In genomic region chr6:112618796-112619195, GRCh38 we compare ENCODE assay signal across 11 cellular contexts.
DNase-seq lines count a peak whose midpoint lies in the region; ATAC-seq and TF ChIP-seq lines count a peak whose summit lies in the region.
"Had no signal": no experiment of that assay in that cellular context is flagged by ENCODE, and none has a peak within 500 bp of the region (broad histone marks: within the 10 kb centered on the region; RNA-seq: fewer than 3 reads in every experiment).

No MANE protein-coding gene starts in this region.

- no peak overlapping the region for H3K4me3 Mint-ChIP-seq in neural crest cell
- no peak overlapping the region for H3K4me3 Mint-ChIP-seq in activated T-cell treated with anti-CD3 and anti-CD28 coated beads, Interleukin-2, amount 50 U/mL, for 72 hours
- H3K4me3 Mint-ChIP-seq in T-helper 17 cell, result no peak overlapping the region

- H3K27me3 Mint-ChIP-seq in neural crest cell (ENCODE audit: low read depth), result no peaks in the 10 kb centered on the region
- no peaks in the 10 kb centered on the region for H3K27me3 Mint-ChIP-seq in activated T-cell treated with anti-CD3 and anti-CD28 coated beads, Interleukin-2, amount 50 U/mL, for 72 hours (ENCODE audit: low read depth)
- H3K27me3 Mint-ChIP-seq in T-helper 17 cell, result no peaks in the 10 kb centered on the region

- no peak for ATAC-seq in activated T-cell treated with anti-CD3 and anti-CD28 coated beads, Interleukin-2, amount 50 U/mL, for 72 hours (replicated peaks in 1 of 2)
- no peak for ATAC-seq in T-helper 17 cell

- no peaks in the 10 kb centered on the region for H3K9me3 ChIP-seq in T-helper 17 cell (ENCODE audit: control insufficient read depth, low read length, poor library complexity, severe bottlenecking)

- no peaks in the 10 kb centered on the region for H3K36me3 ChIP-seq in brain microvascular endothelial cell (replicated peaks)

- TF ChIP-seq CTCF in brain microvascular endothelial cell (IDR thresholded peaks at IDR 0.05; ENCODE audit: low read depth, low read length, missing control alignments) (peak; percentile 37), neural crest cell (conservative IDR thresholded peaks at IDR 0.05) (peak; percentile 43)

- H3K4me1 Mint-ChIP-seq in neural crest cell (peaks cover 34% of the 10 kb centered on the region), T-helper 17 cell (no peaks in the 10 kb centered on the region)
- no peaks in the 10 kb centered on the region for H3K4me1 Mint-ChIP-seq in activated T-cell treated with anti-CD3 and anti-CD28 coated beads, Interleukin-2, amount 50 U/mL, for 72 hours (ENCODE audit: low read depth)

- no peak overlapping the region for H3K4me3 ChIP-seq in brain microvascular endothelial cell (ENCODE audit: low read depth, low read length)

- H3K27ac Mint-ChIP-seq in neural crest cell (ENCODE audit: unreplicated experiment) (no peak overlapping the region), T-helper 17 cell (no peak overlapping the region)
- H3K27ac Mint-ChIP-seq in activated T-cell treated with anti-CD3 and anti-CD28 coated beads, Interleukin-2, amount 50 U/mL, for 72 hours, result no peak overlapping the region

- no peak overlapping the region for H3K27ac ChIP-seq in brain microvascular endothelial cell

- H3K27me3 ChIP-seq in brain microvascular endothelial cell (replicated peaks), result no peaks in the 10 kb centered on the region

- in situ Hi-C loops in brain microvascular endothelial cell (cut with HindIII; ENCODE audit: low pct_ligation_motif_present, low sequenced_read_pairs), result no loop called here

- DNase-seq in Daoy (ENCODE audit: low read depth) (peak; percentile 13), Kasumi-1 (lab: John Stamatoyannopoulos, UW) (peak; percentile 41 to 54), brain microvascular endothelial cell (peak; percentile 14), neural crest cell (ENCODE audit: low read depth, low spot score) (no peak), ecto neural progenitor cell (ENCODE audit: low spot score) (no peak), T-helper 17 cell (no peak), NCI-H1694 treated with DMSO at 0.1 percent for 48 hours (lab: John Stamatoyannopoulos, UW) (no peak)
- no peak for DNase-seq in activated T-cell treated with anti-CD3 and anti-CD28 coated beads, Interleukin-2, amount 50 U/mL, for 72 hours
- DNase-seq: activated effector memory CD4-positive, alpha-beta T cell treated with anti-CD3 and anti-CD28 coated beads, Interleukin-2, amount 50 U/mL, for 16 hours; kidney; NCI-H524 treated with DMSO at 0.1 percent for 48 hours had no signal

- H3K9me3 Mint-ChIP-seq in neural crest cell, result peaks cover 6% of the 10 kb centered on the region
- H3K9me3 Mint-ChIP-seq in activated T-cell treated with anti-CD3 and anti-CD28 coated beads, Interleukin-2, amount 50 U/mL, for 72 hours, result no peaks in the 10 kb centered on the region

- H3K36me3 Mint-ChIP-seq in neural crest cell (ENCODE audit: low read depth) (peaks cover 6% of the 10 kb centered on the region), T-helper 17 cell (ENCODE audit: low read depth) (no peaks in the 10 kb centered on the region)
- H3K36me3 Mint-ChIP-seq in activated T-cell treated with anti-CD3 and anti-CD28 coated beads, Interleukin-2, amount 50 U/mL, for 72 hours (ENCODE audit: insufficient read depth in 2 of 2), result no peaks in the 10 kb centered on the region

Comparison
In these comparisons a context has a peak if more than half of its experiments do, and no peak if none do; other contexts are left out.
1. DNase-seq: peak in Daoy (single experiment), Kasumi-1 (2 of 2) and brain microvascular endothelial cell (single experiment); none in neural crest cell (single experiment), ecto neural progenitor cell (single experiment), activated T-cell treated with anti-CD3 and anti-CD28 coated beads, Interleukin-2, amount 50 U/mL, for 72 hours (0 of 2), T-helper 17 cell (0 of 3) and NCI-H1694 treated with DMSO at 0.1 percent for 48 hours (single experiment).